In genomic region chr22:31923761-31924160, GRCh38 we compare ENCODE assay signal across 26 cellular contexts.
"Had no signal": no experiment of that assay in that cellular context is flagged by ENCODE, and none has a peak within 500 bp of the region (broad histone marks: within the 10 kb centered on the region; RNA-seq: fewer than 3 reads in every experiment).

No MANE protein-coding gene starts in this region.

- ATAC-seq: activated CD8-positive, alpha-beta T cell treated with anti-CD3 and anti-CD28 coated beads for 36 hours; activated naive CD8-positive, alpha-beta T cell treated with anti-CD3 and anti-CD28 coated beads, Interleukin-2, amount 50 U/mL, for 24 hours; activated T-cell treated with anti-CD3 and anti-CD28 coated beads, Interleukin-2, amount 50 U/mL, for 4 hours; activated T-helper 17 cell treated with anti-CD3 and anti-CD28 coated beads, Interleukin-2, amount 50 U/mL, for 72 hours; effector memory CD8-positive, alpha-beta T cell; gastrocnemius medialis; natural killer cell treated with Interleukin-12 subunit alpha and Interleukin-12 subunit beta and Interleukin-15 and Interleukin-18, amount 100 ng/mL, for 72 hours; psoas muscle; WTC11 had no signal

- FAIRE-seq: urothelium cell line had no signal

- H3K27me3 ChIP-seq: breast epithelium, colonic mucosa, gastrocnemius medialis, hepatocyte had no signal

- H3K9me3 Mint-ChIP-seq: activated CD8-positive, alpha-beta T cell treated with anti-CD3 and anti-CD28 coated beads for 36 hours; activated naive CD4-positive, alpha-beta T cell treated with anti-CD3 and anti-CD28 coated beads, Interleukin-2, amount 50 U/mL, for 24 hours; activated naive CD8-positive, alpha-beta T cell treated with anti-CD3 and anti-CD28 coated beads, Interleukin-2, amount 50 U/mL, for 24 hours; activated T-cell treated with anti-CD3 and anti-CD28 coated beads, Interleukin-2, amount 50 U/mL, for 4 hours; activated T-helper 17 cell treated with anti-CD3 and anti-CD28 coated beads, Interleukin-2, amount 50 U/mL, for 72 hours; effector memory CD8-positive, alpha-beta T cell; natural killer cell treated with Interleukin-12 subunit alpha and Interleukin-12 subunit beta and Interleukin-15 and Interleukin-18, amount 100 ng/mL, for 72 hours; WTC11 had no signal

- H3K9ac ChIP-seq: parathyroid adenoma had no signal

- H3K4me3 Mint-ChIP-seq: activated CD8-positive, alpha-beta T cell treated with anti-CD3 and anti-CD28 coated beads for 36 hours; activated naive CD4-positive, alpha-beta T cell treated with anti-CD3 and anti-CD28 coated beads, Interleukin-2, amount 50 U/mL, for 24 hours; activated naive CD8-positive, alpha-beta T cell treated with anti-CD3 and anti-CD28 coated beads, Interleukin-2, amount 50 U/mL, for 24 hours; activated T-cell treated with anti-CD3 and anti-CD28 coated beads, Interleukin-2, amount 50 U/mL, for 4 hours; activated T-helper 17 cell treated with anti-CD3 and anti-CD28 coated beads, Interleukin-2, amount 50 U/mL, for 72 hours; effector memory CD8-positive, alpha-beta T cell; natural killer cell treated with Interleukin-12 subunit alpha and Interleukin-12 subunit beta and Interleukin-15 and Interleukin-18, amount 100 ng/mL, for 72 hours; WTC11 had no signal

- DNase-seq: activated CD4-positive, alpha-beta T cell treated with anti-CD3 and anti-CD28 coated beads for 1 hour; activated CD4-positive, alpha-beta T cell treated with anti-CD3 and anti-CD28 coated beads, Interleukin-2, amount 50 U/mL, for 1 hour; activated CD8-positive, alpha-beta T cell treated with anti-CD3 and anti-CD28 coated beads for 36 hours; activated naive CD8-positive, alpha-beta T cell treated with anti-CD3 and anti-CD28 coated beads, Interleukin-2, amount 50 U/mL, for 24 hours; activated T-cell treated with anti-CD3 and anti-CD28 coated beads, Interleukin-2, amount 50 U/mL, for 4 hours; effector memory CD8-positive, alpha-beta T cell; erythroblast; islet precursor cell; left colon; mesendoderm; stimulated activated naive CD4-positive, alpha-beta T cell treated with Interleukin-2 at 50 U/mL for 16 hours; T-helper 2 cell had no signal

- H2AFZ ChIP-seq: hepatocyte, parathyroid adenoma had no signal

- H3K79me2 ChIP-seq: hepatocyte, parathyroid adenoma had no signal

- H3K9me3 ChIP-seq: breast epithelium, colonic mucosa, gastrocnemius medialis, mucosa of descending colon, psoas muscle, thoracic aorta had no signal

- H3K27ac Mint-ChIP-seq: activated CD8-positive, alpha-beta T cell treated with anti-CD3 and anti-CD28 coated beads for 36 hours; activated naive CD4-positive, alpha-beta T cell treated with anti-CD3 and anti-CD28 coated beads, Interleukin-2, amount 50 U/mL, for 24 hours; activated naive CD8-positive, alpha-beta T cell treated with anti-CD3 and anti-CD28 coated beads, Interleukin-2, amount 50 U/mL, for 24 hours; activated T-helper 17 cell treated with anti-CD3 and anti-CD28 coated beads, Interleukin-2, amount 50 U/mL, for 72 hours; effector memory CD8-positive, alpha-beta T cell; natural killer cell treated with Interleukin-12 subunit alpha and Interleukin-12 subunit beta and Interleukin-15 and Interleukin-18, amount 100 ng/mL, for 72 hours; WTC11 had no signal

- H3K27ac ChIP-seq: breast epithelium, colonic mucosa, gastrocnemius medialis, hepatocyte, parathyroid adenoma, psoas muscle, thoracic aorta had no signal

- H3K4me1 Mint-ChIP-seq: activated naive CD4-positive, alpha-beta T cell treated with anti-CD3 and anti-CD28 coated beads, Interleukin-2, amount 50 U/mL, for 24 hours; WTC11 had no signal

- H3K36me3 ChIP-seq: breast epithelium, colonic mucosa, gastrocnemius medialis, thoracic aorta had no signal

- H3K4me2 ChIP-seq: hepatocyte had no signal

- H3K4me1 ChIP-seq: breast epithelium, colonic mucosa, parathyroid adenoma had no signal

- H3K36me3 Mint-ChIP-seq: activated naive CD4-positive, alpha-beta T cell treated with anti-CD3 and anti-CD28 coated beads, Interleukin-2, amount 50 U/mL, for 24 hours; natural killer cell treated with Interleukin-12 subunit alpha and Interleukin-12 subunit beta and Interleukin-15 and Interleukin-18, amount 100 ng/mL, for 72 hours; WTC11 had no signal

- H3K4me3 ChIP-seq: breast epithelium, colonic mucosa, gastrocnemius medialis, hepatocyte, lung, mucosa of descending colon, psoas muscle, thoracic aorta had no signal
